8 cellular contexts compared by ENCODE assay signal in genomic region chr12:130916251-130916911, GRCh38. TPM values are rescaled to one million over a fixed set of nuclear protein-coding genes. Genes with fewer than 3 reads are reported as not detected.
DNase-seq lines count a peak whose midpoint lies in the region; ATAC-seq, FAIRE-seq and TF ChIP-seq lines count a peak whose summit lies in the region.

No MANE protein-coding gene starts in this region.

- H3K27me3 ChIP-seq in trophoblast cell (ENCODE audit: insufficient read depth, low read length): no peaks in the 10 kb centered on the region

- peaks cover 10% of the 10 kb centered on the region for H3K9me3 Mint-ChIP-seq in activated CD8-positive, alpha-beta T cell treated with anti-CD3 and anti-CD28 coated beads for 36 hours

- no peak overlapping the region for H3K4ac ChIP-seq in trophoblast cell (ENCODE audit: low read depth, low read length)

- peak; percentile 61 for DNase-seq in AG10803 (ENCODE audit: low read depth)
- DNase-seq in GM12892 (ENCODE audit: insufficient read length): peak; percentile 48
- peak; percentile 31 to 43 for DNase-seq in NCI-H187 (lab: John Stamatoyannopoulos, UW)
- peak; percentile 45 for DNase-seq in activated CD8-positive, alpha-beta T cell treated with anti-CD3 and anti-CD28 coated beads for 36 hours
- DNase-seq in Right ventricle myocardium superior: peak; percentile 75
- peak; percentile 34 to 75 for DNase-seq in trophoblast cell
- DNase-seq in activated CD4-positive, CD25-positive, alpha-beta regulatory T cell treated with anti-CD3 and anti-CD28 coated beads, Interleukin-2, amount 50 U/mL, for 72 hours: no peak
- no peak for DNase-seq in mesenteric fat pad (ENCODE audit: low spot score)

- H3K79me2 ChIP-seq in trophoblast cell (ENCODE audit: control insufficient read depth, insufficient read depth, low read length, poor library complexity): no peaks in the 10 kb centered on the region

- H3K4me1 ChIP-seq in trophoblast cell (ENCODE audit: control insufficient read depth in 1 of 2, insufficient read depth in 2 of 2, low read length in 2 of 2): no peaks in the 10 kb centered on the region

- ATAC-seq in activated CD8-positive, alpha-beta T cell treated with anti-CD3 and anti-CD28 coated beads for 36 hours: peak; percentile 68
- ATAC-seq in Right ventricle myocardium superior (ENCODE audit: poor library complexity): peak; percentile 88

- H2BK5ac ChIP-seq in trophoblast cell (ENCODE audit: low read depth, low read length, poor library complexity): no peak overlapping the region

- no peaks in the 10 kb centered on the region for H3K4me1 Mint-ChIP-seq in activated CD8-positive, alpha-beta T cell treated with anti-CD3 and anti-CD28 coated beads for 36 hours (ENCODE audit: low read depth)

- no peak overlapping the region for H4K8ac ChIP-seq in trophoblast cell (ENCODE audit: low read depth, low read length)

- peaks cover 46% of the 10 kb centered on the region for H3K27me3 Mint-ChIP-seq in activated CD8-positive, alpha-beta T cell treated with anti-CD3 and anti-CD28 coated beads for 36 hours

- no peaks in the 10 kb centered on the region for H3K36me3 Mint-ChIP-seq in activated CD8-positive, alpha-beta T cell treated with anti-CD3 and anti-CD28 coated beads for 36 hours (ENCODE audit: low read depth)

- H3K27ac ChIP-seq in trophoblast cell (ENCODE audit: low read depth, low read length): no peak overlapping the region

- no peak overlapping the region for H2BK12ac ChIP-seq in trophoblast cell (ENCODE audit: low read length)

- no peak overlapping the region for H3K18ac ChIP-seq in trophoblast cell (ENCODE audit: low read length)

- no peak overlapping the region for H3K23ac ChIP-seq in trophoblast cell (ENCODE audit: low read length)

- H4K12ac ChIP-seq in trophoblast cell (ENCODE audit: low read depth, low read length): no peak overlapping the region

- H2BK120ac ChIP-seq in trophoblast cell (ENCODE audit: insufficient read depth, low read length, poor library complexity): no peak overlapping the region

- no peak overlapping the region for H3K27ac Mint-ChIP-seq in activated CD8-positive, alpha-beta T cell treated with anti-CD3 and anti-CD28 coated beads for 36 hours

- H2AK5ac ChIP-seq in trophoblast cell (ENCODE audit: low read length): no peak overlapping the region

- no peaks in the 10 kb centered on the region for H3K9me3 ChIP-seq in trophoblast cell (ENCODE audit: insufficient read depth, low read depth, low read length)

- no peak overlapping the region for H3K4me2 ChIP-seq in trophoblast cell (ENCODE audit: low read length)

- intact Hi-C loops in activated CD8-positive, alpha-beta T cell treated with anti-CD3 and anti-CD28 coated beads for 36 hours (cut with micrococcal nuclease): loop anchor here (10.0 kb wide), 1 partner anchor 218 kb away; no protein-coding TSS in a partner anchor
- intact Hi-C loops in Right ventricle myocardium superior (cut with DNase I): loop anchor here (5.0 kb wide), 1 partner anchor 216 kb away; no protein-coding TSS in a partner anchor

- no peaks in the 10 kb centered on the region for H3K79me1 ChIP-seq in trophoblast cell (ENCODE audit: low read length)

- peak overlapping the region; percentile 24 for H3K4me3 ChIP-seq in AG10803 (ENCODE audit: low read length)
- H3K4me3 ChIP-seq in trophoblast cell (ENCODE audit: low read depth, low read length): no peak overlapping the region

- no CpG with 5 or more reads among the region's 36 CpGs for WGBS in trophoblast cell (ENCODE audit: extremely low coverage, insufficient coverage, insufficient read length)

- H3K14ac ChIP-seq in trophoblast cell (ENCODE audit: low read length): no peak overlapping the region

- no peak for FAIRE-seq in GM12892 (lab: Jason Lieb, UNC)

- no peak overlapping the region for H4K91ac ChIP-seq in trophoblast cell (ENCODE audit: low read depth, low read length)

- TF ChIP-seq CTCF in AG10803 (conservative IDR thresholded peaks at IDR 0.05; ENCODE audit: low read length): peak; percentile 95
- peak; percentile 69 for TF ChIP-seq CTCF in activated CD8-positive, alpha-beta T cell treated with anti-CD3 and anti-CD28 coated beads for 36 hours (IDR thresholded peaks at IDR 0.05)

- TF ChIP-seq POLR2A in GM12892 (IDR thresholded peaks at IDR 0.05; ENCODE audit: low read depth, low read length): no peak

- POLR2A ChIA-PET in activated CD8-positive, alpha-beta T cell treated with anti-CD3 and anti-CD28 coated beads for 36 hours (lab: Charles Lee): no interaction called here

- no peak overlapping the region for H3K9ac ChIP-seq in trophoblast cell (ENCODE audit: low read length)

- CTCF ChIA-PET in activated CD8-positive, alpha-beta T cell treated with anti-CD3 and anti-CD28 coated beads for 36 hours (lab: Charles Lee): interaction anchor here (0.6 to 1.9 kb wide), 6 partner anchors 23 to 216 kb away, joined by 3 to 17 read pairs (median 4); no protein-coding TSS in a partner anchor

- no peaks in the 10 kb centered on the region for H3K36me3 ChIP-seq in trophoblast cell (ENCODE audit: control insufficient read depth in 1 of 2, insufficient read depth in 2 of 2, low read length in 2 of 2)

- H3K4me3 Mint-ChIP-seq in activated CD8-positive, alpha-beta T cell treated with anti-CD3 and anti-CD28 coated beads for 36 hours: no peak overlapping the region

- H2AFZ ChIP-seq in trophoblast cell (ENCODE audit: insufficient read depth, low read length, poor library complexity): no peak overlapping the region

RNA-seq across cellular contexts. Expression of gene ADGRD1, which starts 37.3 kb away (rescaled TPM):
- polyA plus RNA-seq in GM12892 (2012; ENCODE audit: missing spikeins): 0.91 TPM
- total RNA-seq in activated CD8-positive, alpha-beta T cell treated with anti-CD3 and anti-CD28 coated beads for 36 hours: under 1 TPM; 0.27 to 0.65 TPM
- 86.1 TPM for total RNA-seq in Right ventricle myocardium superior
- polyA plus RNA-seq in trophoblast cell (2013): 0.36 and 0.76 TPM in 2 replicates
- total RNA-seq in mesenteric fat pad: 28.5 TPM

RNA-seq across cellular contexts. Expression of gene RAN, which starts 44.5 kb away (rescaled TPM):
- polyA plus RNA-seq in GM12892 (2012; ENCODE audit: missing spikeins): 1,760 TPM
- 1,000 to 10,000 TPM; 2,177 to 2,247 TPM for total RNA-seq in activated CD8-positive, alpha-beta T cell treated with anti-CD3 and anti-CD28 coated beads for 36 hours
- total RNA-seq in Right ventricle myocardium superior: 225 TPM
- 542 and 555 TPM in 2 replicates for polyA plus RNA-seq in trophoblast cell (2013)
- total RNA-seq in mesenteric fat pad: 472 TPM

Comparison
In these comparisons a context has a peak if more than half of its experiments do, and no peak if none do; other contexts are left out.
1. DNase-seq: peak in AG10803 (single experiment), GM12892 (single experiment), NCI-H187 (2 of 2), activated CD8-positive, alpha-beta T cell treated with anti-CD3 and anti-CD28 coated beads for 36 hours (single experiment), Right ventricle myocardium superior (single experiment) and trophoblast cell (2 of 2); none in activated CD4-positive, CD25-positive, alpha-beta regulatory T cell treated with anti-CD3 and anti-CD28 coated beads, Interleukin-2, amount 50 U/mL, for 72 hours (single experiment) and mesenteric fat pad (single experiment).
2. RNA of gene ADGRD1, which starts 37.3 kb away (total RNA-seq): 86.1 TPM in Right ventricle myocardium superior (single experiment) and 28.5 TPM in mesenteric fat pad (single experiment); 0.27 to 0.65 TPM in activated CD8-positive, alpha-beta T cell treated with anti-CD3 and anti-CD28 coated beads for 36 hours; every median in the first group is over 10 times any median in the second.